In the genomic region with DNA sequence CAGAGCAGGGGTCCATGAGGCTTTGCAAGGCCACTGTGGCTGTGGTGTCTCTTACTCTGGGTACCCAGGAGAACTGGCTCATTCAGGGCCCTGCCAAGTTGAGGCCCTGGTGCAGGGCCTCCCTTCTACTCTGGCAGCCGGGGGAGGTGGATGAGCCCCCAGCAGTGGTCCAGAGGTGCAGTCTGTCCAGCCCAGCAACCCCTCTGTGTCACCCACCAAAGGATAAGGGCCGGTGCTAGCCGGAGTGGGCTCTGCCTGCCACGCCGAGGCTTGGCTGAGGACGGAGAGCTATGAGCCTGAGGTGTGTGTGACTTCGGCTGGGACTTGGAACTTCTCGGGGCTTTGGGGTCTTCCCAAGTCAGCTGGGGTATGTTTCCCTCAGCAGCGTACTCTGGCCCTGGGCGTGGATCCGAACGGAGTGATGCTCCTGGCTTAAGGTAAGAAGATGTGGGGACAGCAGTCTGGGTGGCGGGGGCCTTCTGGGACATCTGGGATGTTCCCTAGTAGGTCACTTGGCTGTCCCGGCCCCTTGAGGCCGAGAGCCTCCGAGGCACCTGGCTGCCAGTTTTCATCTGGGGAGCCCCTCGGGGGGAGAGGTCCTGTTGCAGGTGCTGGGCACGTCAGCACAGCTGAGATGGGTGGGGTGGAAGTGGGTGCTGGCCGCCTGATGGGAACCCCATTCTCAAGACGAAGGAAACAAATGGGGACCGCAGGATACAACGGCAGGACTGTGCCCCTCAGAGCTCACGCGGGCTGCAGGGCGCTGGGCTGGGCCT, we compare ENCODE assay signal across 13 cellular contexts. TPM values are rescaled to one million over a fixed set of nuclear protein-coding genes. Genes with fewer than 3 reads are reported as not detected.
DNase-seq lines count a peak whose midpoint lies in the region; ATAC-seq and TF ChIP-seq lines count a peak whose summit lies in the region.
"Had no signal": no experiment of that assay in that cellular context is flagged by ENCODE, and none has a peak within 500 bp of the region (broad histone marks: within the 10 kb centered on the region; RNA-seq: fewer than 3 reads in every experiment).

No MANE protein-coding gene starts in this region.

- POLR2A ChIA-PET in naive thymus-derived CD4-positive, alpha-beta T cell (lab: Charles Lee): no interaction called here

- H3K27ac Mint-ChIP-seq in activated naive CD4-positive, alpha-beta T cell treated with anti-CD3 and anti-CD28 coated beads, Interleukin-2, amount 10 ng/mL, durations not matched to agents 7 days and 5 days: no peak overlapping the region
- peak overlapping the region in 5 of 9 donors; percentile 21 to 56 (median 25) for H3K27ac Mint-ChIP-seq in naive thymus-derived CD4-positive, alpha-beta T cell

- H3K4me3 Mint-ChIP-seq in activated naive CD4-positive, alpha-beta T cell treated with anti-CD3 and anti-CD28 coated beads, Interleukin-2, amount 10 ng/mL, durations not matched to agents 7 days and 5 days: no peak overlapping the region
- H3K4me3 Mint-ChIP-seq in naive thymus-derived CD4-positive, alpha-beta T cell: no peak overlapping the region

- ATAC-seq in naive thymus-derived CD4-positive, alpha-beta T cell: no peak

- H3K4me3 ChIP-seq in naive thymus-derived CD4-positive, alpha-beta T cell (ENCODE audit: low read length): no peak overlapping the region
- H3K4me3 ChIP-seq: vagina had no signal

- no peaks in the 10 kb centered on the region for H3K9me3 ChIP-seq in naive thymus-derived CD4-positive, alpha-beta T cell (ENCODE audit: control insufficient read depth in 2 of 3, low read length in 3 of 3)
- H3K9me3 ChIP-seq: vagina had no signal

- peaks cover 0 to 50% of the 10 kb centered on the region in 2 donors for H3K4me1 ChIP-seq in naive thymus-derived CD4-positive, alpha-beta T cell (ENCODE audit: control insufficient read depth in 2 of 2, insufficient read depth in 2 of 2, low read length in 2 of 2)
- H3K4me1 ChIP-seq: vagina had no signal

- peaks cover 8 to 86% (median 44%) of the 10 kb centered on the region in 3 experiments for H3K36me3 ChIP-seq in naive thymus-derived CD4-positive, alpha-beta T cell (ENCODE audit: control insufficient read depth in 2 of 3, insufficient read depth in 3 of 3, low read length in 3 of 3)
- H3K36me3 ChIP-seq: vagina had no signal

- H3K36me3 Mint-ChIP-seq in activated naive CD4-positive, alpha-beta T cell treated with anti-CD3 and anti-CD28 coated beads, Interleukin-2, amount 10 ng/mL, durations not matched to agents 7 days and 5 days: peaks cover 59% of the 10 kb centered on the region
- H3K36me3 Mint-ChIP-seq in naive thymus-derived CD4-positive, alpha-beta T cell: peaks cover 0 to 36% (median 16%) of the 10 kb centered on the region in 5 donors

- CTCF ChIA-PET in activated naive CD4-positive, alpha-beta T cell treated with anti-CD3 and anti-CD28 coated beads, Interleukin-2, amount 10 ng/mL, durations not matched to agents 7 days and 5 days (lab: Charles Lee): no interaction called here
- CTCF ChIA-PET in naive thymus-derived CD4-positive, alpha-beta T cell (lab: Charles Lee): no interaction called here

- H3K9me3 Mint-ChIP-seq in activated naive CD4-positive, alpha-beta T cell treated with anti-CD3 and anti-CD28 coated beads, Interleukin-2, amount 10 ng/mL, durations not matched to agents 7 days and 5 days: no peaks in the 10 kb centered on the region
- peaks cover 0 to 2% (median 0%) of the 10 kb centered on the region in 11 donors for H3K9me3 Mint-ChIP-seq in naive thymus-derived CD4-positive, alpha-beta T cell

- no peaks in the 10 kb centered on the region for H3K27me3 Mint-ChIP-seq in activated naive CD4-positive, alpha-beta T cell treated with anti-CD3 and anti-CD28 coated beads, Interleukin-2, amount 10 ng/mL, durations not matched to agents 7 days and 5 days
- H3K27me3 Mint-ChIP-seq in naive thymus-derived CD4-positive, alpha-beta T cell: no peaks in the 10 kb centered on the region

- H3K4me1 Mint-ChIP-seq in activated naive CD4-positive, alpha-beta T cell treated with anti-CD3 and anti-CD28 coated beads, Interleukin-2, amount 10 ng/mL, durations not matched to agents 7 days and 5 days: peaks cover 11% of the 10 kb centered on the region
- H3K4me1 Mint-ChIP-seq in naive thymus-derived CD4-positive, alpha-beta T cell: peaks cover 9 to 42% (median 20%) of the 10 kb centered on the region in 7 donors

- intact Hi-C loops in naive thymus-derived CD4-positive, alpha-beta T cell (cut with micrococcal nuclease): no loop called here

- peak; percentile 7 for DNase-seq in AG20443 (ENCODE audit: low spot score)
- peak; percentile 20 for DNase-seq in GM10266 (ENCODE audit: extremely low spot score)
- peak; percentile 19 for DNase-seq in activated naive CD4-positive, alpha-beta T cell treated with anti-CD3 and anti-CD28 coated beads, Interleukin-2, amount 10 ng/mL, durations not matched to agents 7 days and 5 days
- DNase-seq in naive thymus-derived CD4-positive, alpha-beta T cell: peak in 1 of 9 donors; percentile 23
- no peak for DNase-seq in DMS79 (lab: John Stamatoyannopoulos, UW)
- DNase-seq in HK-2 (ENCODE audit: unreplicated experiment): no peak
- DNase-seq in NCI-H446 treated with DMSO at 0.1 percent for 48 hours (lab: John Stamatoyannopoulos, UW): no peak
- no peak for DNase-seq in NCI-H1105 (lab: John Stamatoyannopoulos, UW)
- DNase-seq: mesenchymal stem cell, NCI-H1092 treated with DMSO at 0.1 percent for 48 hours had no signal

- no peak overlapping the region for H3K27ac ChIP-seq in naive thymus-derived CD4-positive, alpha-beta T cell (ENCODE audit: low read depth, low read length)
- H3K27ac ChIP-seq: vagina had no signal

- TF ChIP-seq CTCF in GM10266 (IDR thresholded peaks at IDR 0.05; ENCODE audit: control insufficient read depth, insufficient read depth, low read depth, missing control alignments): no peak

- H3K27me3 ChIP-seq in naive thymus-derived CD4-positive, alpha-beta T cell (ENCODE audit: control insufficient read depth in 2 of 2, insufficient read depth in 2 of 2, low read length in 2 of 2): no peaks in the 10 kb centered on the region
- H3K27me3 ChIP-seq: vagina had no signal

RNA-seq across cellular contexts. Expression of a gene that starts 25.9 kb away (rescaled TPM):
- total RNA-seq in naive thymus-derived CD4-positive, alpha-beta T cell: 100 to 1,000 TPM in 2 of 5 experiments, 10 to 100 TPM in 3; 71.4 to 135 (median 96.9) TPM
- polyA plus RNA-seq in naive thymus-derived CD4-positive, alpha-beta T cell: 10 to 100 TPM; 14.2 to 25.8 TPM
- total RNA-seq: NCI-H460, osteocyte had no signal

Comparison
In these comparisons a context has a peak if more than half of its experiments do, and no peak if none do; other contexts are left out.
1. DNase-seq: peak in AG20443 (single experiment), GM10266 (single experiment) and activated naive CD4-positive, alpha-beta T cell treated with anti-CD3 and anti-CD28 coated beads, Interleukin-2, amount 10 ng/mL, durations not matched to agents 7 days and 5 days (single experiment); none in DMS79 (single experiment), HK-2 (single experiment), NCI-H446 treated with DMSO at 0.1 percent for 48 hours (single experiment) and NCI-H1105 (single experiment).